1 cellular context compared by ENCODE assay signal in genomic region chr3:157606392-157607197, GRCh38.
A peak's percentile ranks its signal among the peaks of the same experiment; 100 is the strongest.
TF ChIP-seq lines count a peak whose summit lies in the region.

No MANE protein-coding gene starts in this region.

TF ChIP-seq in H1, 55 proteins besides CTCF, POLR2A, EP300 and RAD21 (continued from another document):
- TF ChIP-seq CEBPB (IDR thresholded peaks at IDR 0.05; ENCODE audit: low read depth, low read length) (peak; percentile 45; the same call in 1 of the 2 replicates), SIN3A (conservative IDR thresholded peaks at IDR 0.05 in 1 of 2, IDR thresholded peaks at IDR 0.05 in 1 of 2; ENCODE audit: low read depth in 1 of 2, low read length in 2 of 2) (no peak), USF2 (IDR thresholded peaks at IDR 0.05; ENCODE audit: low read length) (no peak), GABPA (IDR thresholded peaks at IDR 0.05; ENCODE audit: borderline replicate concordance, insufficient read depth, low read length) (no peak), SUZ12 (IDR thresholded peaks at IDR 0.05; ENCODE audit: low read length) (no peak), SRF (IDR thresholded peaks at IDR 0.05; ENCODE audit: low read depth, low read length) (no peak), POU5F1 (IDR thresholded peaks at IDR 0.05; ENCODE audit: low read depth, low read length) (no peak)
